In genomic region chr17:75845933-75846700, GRCh38 we compare ENCODE assay signal across 1 cellular context.
TF ChIP-seq lines count a peak whose summit lies in the region.

No MANE protein-coding gene starts in this region.

TF ChIP-seq in GM23338, 12 proteins besides CTCF, POLR2A, EP300 and RAD21 (continued from another document):
- TF ChIP-seq, protein P1, sequence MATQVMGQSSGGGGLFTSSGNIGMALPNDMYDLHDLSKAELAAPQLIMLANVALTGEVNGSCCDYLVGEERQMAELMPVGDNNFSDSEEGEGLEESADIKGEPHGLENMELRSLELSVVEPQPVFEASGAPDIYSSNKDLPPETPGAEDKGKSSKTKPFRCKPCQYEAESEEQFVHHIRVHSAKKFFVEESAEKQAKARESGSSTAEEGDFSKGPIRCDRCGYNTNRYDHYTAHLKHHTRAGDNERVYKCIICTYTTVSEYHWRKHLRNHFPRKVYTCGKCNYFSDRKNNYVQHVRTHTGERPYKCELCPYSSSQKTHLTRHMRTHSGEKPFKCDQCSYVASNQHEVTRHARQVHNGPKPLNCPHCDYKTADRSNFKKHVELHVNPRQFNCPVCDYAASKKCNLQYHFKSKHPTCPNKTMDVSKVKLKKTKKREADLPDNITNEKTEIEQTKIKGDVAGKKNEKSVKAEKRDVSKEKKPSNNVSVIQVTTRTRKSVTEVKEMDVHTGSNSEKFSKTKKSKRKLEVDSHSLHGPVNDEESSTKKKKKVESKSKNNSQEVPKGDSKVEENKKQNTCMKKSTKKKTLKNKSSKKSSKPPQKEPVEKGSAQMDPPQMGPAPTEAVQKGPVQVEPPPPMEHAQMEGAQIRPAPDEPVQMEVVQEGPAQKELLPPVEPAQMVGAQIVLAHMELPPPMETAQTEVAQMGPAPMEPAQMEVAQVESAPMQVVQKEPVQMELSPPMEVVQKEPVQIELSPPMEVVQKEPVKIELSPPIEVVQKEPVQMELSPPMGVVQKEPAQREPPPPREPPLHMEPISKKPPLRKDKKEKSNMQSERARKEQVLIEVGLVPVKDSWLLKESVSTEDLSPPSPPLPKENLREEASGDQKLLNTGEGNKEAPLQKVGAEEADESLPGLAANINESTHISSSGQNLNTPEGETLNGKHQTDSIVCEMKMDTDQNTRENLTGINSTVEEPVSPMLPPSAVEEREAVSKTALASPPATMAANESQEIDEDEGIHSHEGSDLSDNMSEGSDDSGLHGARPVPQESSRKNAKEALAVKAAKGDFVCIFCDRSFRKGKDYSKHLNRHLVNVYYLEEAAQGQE (IDR thresholded peaks at IDR 0.05; ENCODE audit: unreplicated experiment): no peak
- TF ChIP-seq STAT1 (IDR thresholded peaks at IDR 0.05; ENCODE audit: unreplicated experiment) (no peak), ZNF462 (CRISPR knock-in tag; IDR thresholded peaks at IDR 0.05) (no peak)
